ENCODE assay signal across 18 cellular contexts in genomic region chr6:139189665-139190064, GRCh38. TPM values are rescaled to one million over a fixed set of nuclear protein-coding genes. Genes with fewer than 3 reads are reported as not detected.
A peak's percentile ranks its signal among the peaks of the same experiment; 100 is the strongest.
DNase-seq lines count a peak whose midpoint lies in the region; ATAC-seq, FAIRE-seq and TF ChIP-seq lines count a peak whose summit lies in the region.
"Had no signal": no experiment of that assay in that cellular context is flagged by ENCODE, and none has a peak within 500 bp of the region (broad histone marks: within the 10 kb centered on the region; RNA-seq: fewer than 3 reads in every experiment).

No MANE protein-coding gene starts in this region.

- H3K36me3 Mint-ChIP-seq in activated naive CD8-positive, alpha-beta T cell treated with anti-CD3 and anti-CD28 coated beads, Interleukin-2, amount 50 U/mL, for 24 hours (ENCODE audit: low read depth) = peaks cover 6% of the 10 kb centered on the region

- in situ Hi-C loops in HepG2 (cut with HindIII; ENCODE audit: extremely low pct_ligation_motif_present, low pct_unique_long_range_greater_than_20kb) = no loop called here

- 44% methylated on average over 3 of the region's 3 CpGs for WGBS in HepG2 (ENCODE audit: low lambda C conversion rate)
- WGBS in right lobe of liver (ENCODE audit: insufficient coverage, low coverage, low lambda C conversion rate, missing lambda C conversion rate) = 69% methylated on average over 3 of the region's 3 CpGs

- no peaks in the 10 kb centered on the region for H3K36me3 ChIP-seq in HepG2 (replicated peaks in 1 of 2; ENCODE audit: control insufficient read depth in 1 of 2, insufficient read depth in 2 of 2, low read length in 2 of 2)
- no peaks in the 10 kb centered on the region for H3K36me3 ChIP-seq in right lobe of liver
- H3K36me3 ChIP-seq in upper lobe of right lung = no peaks in the 10 kb centered on the region

- no peak for TF ChIP-seq POLR2A in HepG2 (IDR thresholded peaks at IDR 0.05; ENCODE audit: insufficient read depth in 1 of 2, low read depth in 2 of 2, low read length in 2 of 2)
- TF ChIP-seq POLR2A in right lobe of liver (IDR thresholded peaks at IDR 0.05) = no peak

- no peak for ATAC-seq in HepG2
- ATAC-seq in right lobe of liver = no peak
- no peak for ATAC-seq in activated naive CD8-positive, alpha-beta T cell treated with anti-CD3 and anti-CD28 coated beads, Interleukin-2, amount 50 U/mL, for 24 hours
- ATAC-seq in upper lobe of right lung = no peak
- ATAC-seq: HCT116 had no signal

- H3K9me3 ChIP-seq in HepG2 (ENCODE audit: low read length) (no peaks in the 10 kb centered on the region), right lobe of liver (no peaks in the 10 kb centered on the region), upper lobe of right lung (no peaks in the 10 kb centered on the region)
- H3K9me3 ChIP-seq: Caco-2 had no signal

- H3K27ac Mint-ChIP-seq in activated naive CD8-positive, alpha-beta T cell treated with anti-CD3 and anti-CD28 coated beads, Interleukin-2, amount 50 U/mL, for 24 hours = peak overlapping the region; percentile 27
- H3K27ac Mint-ChIP-seq: B cell had no signal

- peaks cover 0 to 6% of the 10 kb centered on the region in 2 experiments; a peak in 1 of 5 replicates for H3K27me3 ChIP-seq in HepG2 (ENCODE audit: control insufficient read depth in 1 of 2, insufficient read depth in 2 of 2, low read length in 2 of 2)
- H3K27me3 ChIP-seq in right lobe of liver = no peaks in the 10 kb centered on the region
- H3K27me3 ChIP-seq in upper lobe of right lung = no peaks in the 10 kb centered on the region
- H3K27me3 ChIP-seq: BLaER1 treated with 17β-estradiol and CSF1 and Interleukin-3, amounts not matched to agents 10 nM and 100 nM had no signal

- CTCF ChIA-PET in HepG2 (lab: Yijun Ruan, JAX; ENCODE audit: low intra/inter-chr PET ratio, low total read pairs) = no interaction called here

- H3K4me3 ChIP-seq in HepG2 (replicated peaks in 1 of 3; ENCODE audit: insufficient read depth in 1 of 3, low read depth in 2 of 3, low read length in 3 of 3) = no peak overlapping the region
- H3K4me3 ChIP-seq in right lobe of liver = no peak overlapping the region
- H3K4me3 ChIP-seq in upper lobe of right lung = no peak overlapping the region
- H3K4me3 ChIP-seq: BLaER1 treated with 17β-estradiol and CSF1 and Interleukin-3, amounts not matched to agents 10 nM and 100 nM had no signal

- BruUV-seq in HepG2 (replicated peaks; lab: Mats Ljungman, UMichigan) = no TSS peak

- TF ChIP-seq CTCF in HepG2 (CRISPR knock-in tag; IDR thresholded peaks at IDR 0.05) = no peak
- no peak for TF ChIP-seq CTCF in right lobe of liver (IDR thresholded peaks at IDR 0.05)
- no peak for TF ChIP-seq CTCF in upper lobe of right lung (IDR thresholded peaks at IDR 0.05)

- no peaks in the 10 kb centered on the region for H4K20me1 ChIP-seq in HepG2 (ENCODE audit: insufficient read depth, low read length)
- H4K20me1 ChIP-seq: BLaER1 treated with 17β-estradiol and CSF1 and Interleukin-3, amounts not matched to agents 10 nM and 100 nM had no signal

- H3K4me2 ChIP-seq in HepG2 (ENCODE audit: low read depth, low read length) = no peak overlapping the region
- H3K4me2 ChIP-seq: BLaER1 treated with 17β-estradiol and CSF1 and Interleukin-3, amounts not matched to agents 10 nM and 100 nM had no signal

- H2AFZ ChIP-seq in HepG2 (ENCODE audit: low read length) = no peak overlapping the region

- DNase-seq in NCI-H526 treated with DMSO at 0.1 percent for 48 hours (lab: John Stamatoyannopoulos, UW) = peak; percentile 8
- no peak for DNase-seq in NCI-H526 (lab: John Stamatoyannopoulos, UW)
- no peak for DNase-seq in HepG2 (ENCODE audit: low spot score)
- DNase-seq in right lobe of liver = no peak
- no peak for DNase-seq in activated naive CD8-positive, alpha-beta T cell treated with anti-CD3 and anti-CD28 coated beads, Interleukin-2, amount 50 U/mL, for 24 hours
- no peak for DNase-seq in nucleus accumbens (lab: John Stamatoyannopoulos, UW)
- DNase-seq in upper lobe of right lung = no peak
- no peak for DNase-seq in Ammon's horn (ENCODE audit: low spot score)
- DNase-seq: 8988T, Caco-2, DMS79 treated with DMSO at 0.1 percent for 48 hours, GF-D8, GOT3, H7 had no signal

- H3K4me1 ChIP-seq in HepG2 (ENCODE audit: insufficient read depth, low read length) = no peaks in the 10 kb centered on the region
- no peaks in the 10 kb centered on the region for H3K4me1 ChIP-seq in right lobe of liver
- no peaks in the 10 kb centered on the region for H3K4me1 ChIP-seq in upper lobe of right lung
- H3K4me1 ChIP-seq: BLaER1 treated with 17β-estradiol and CSF1 and Interleukin-3, amounts not matched to agents 10 nM and 100 nM; Caco-2 had no signal

- no peak overlapping the region for H3K4me3 Mint-ChIP-seq in activated naive CD8-positive, alpha-beta T cell treated with anti-CD3 and anti-CD28 coated beads, Interleukin-2, amount 50 U/mL, for 24 hours
- H3K4me3 Mint-ChIP-seq: B cell had no signal

- TF ChIP-seq RAD21 in HepG2 (CRISPR knock-in tag; IDR thresholded peaks at IDR 0.05) = no peak

- no peak for FAIRE-seq in HepG2 (lab: Jason Lieb, UNC)
- FAIRE-seq: D721Med had no signal

- no peaks in the 10 kb centered on the region for H3K27me3 Mint-ChIP-seq in activated naive CD8-positive, alpha-beta T cell treated with anti-CD3 and anti-CD28 coated beads, Interleukin-2, amount 50 U/mL, for 24 hours
- H3K27me3 Mint-ChIP-seq: B cell had no signal

- H3K4me1 Mint-ChIP-seq in activated naive CD8-positive, alpha-beta T cell treated with anti-CD3 and anti-CD28 coated beads, Interleukin-2, amount 50 U/mL, for 24 hours = peaks cover 33% of the 10 kb centered on the region

- intact Hi-C loops in HepG2 (cut with micrococcal nuclease; ENCODE audit: unreplicated experiment) (no loop called here), right lobe of liver (cut with DNase I) (no loop called here), upper lobe of right lung (cut with DNase I) (no loop called here)

- peaks cover 6% of the 10 kb centered on the region for H3K9me3 Mint-ChIP-seq in activated naive CD8-positive, alpha-beta T cell treated with anti-CD3 and anti-CD28 coated beads, Interleukin-2, amount 50 U/mL, for 24 hours

- POLR2A ChIA-PET in HepG2 (lab: Yijun Ruan, JAX) = no interaction called here

- H3K9ac ChIP-seq in HepG2 (ENCODE audit: insufficient read depth, low read depth, low read length) = no peak overlapping the region
- H3K9ac ChIP-seq: BLaER1 treated with 17β-estradiol and CSF1 and Interleukin-3, amounts not matched to agents 10 nM and 100 nM had no signal

- no peaks in the 10 kb centered on the region for H3K79me2 ChIP-seq in HepG2 (ENCODE audit: insufficient read depth, low read length)

- no peak for TF ChIP-seq EP300 in HepG2 (IDR thresholded peaks at IDR 0.05; ENCODE audit: low read depth in 2 of 2, low read length in 2 of 2)
- TF ChIP-seq EP300 in HepG2 (CRISPR knock-in tag; IDR thresholded peaks at IDR 0.05; ENCODE audit: borderline replicate concordance) = no peak

- H3K27ac ChIP-seq in HepG2 (ENCODE audit: extremely low read length, insufficient read depth, low read length) (no peak overlapping the region), right lobe of liver (no peak overlapping the region), upper lobe of right lung (no peak overlapping the region)
- H3K27ac ChIP-seq: BLaER1 treated with 17β-estradiol and CSF1 and Interleukin-3, amounts not matched to agents 10 nM and 100 nM had no signal

TF ChIP-seq in HepG2, 621 proteins besides CTCF, POLR2A, EP300 and RAD21 (continues in another document):
- no peak for TF ChIP-seq TMF1 (CRISPR knock-in tag; IDR thresholded peaks at IDR 0.05; ENCODE audit: low read depth)

RNA-seq across cellular contexts. Expression of gene HECA, which starts 54.8 kb away (rescaled TPM):
- total RNA-seq in HepG2 (2016; rRNA removed; fragmentation: Illumina TruSeq; extraction: Trizol) (0.15 and 0.18 TPM in 2 replicates), right lobe of liver (10 to 100 TPM in 4 of 6 experiments, 1 to 10 TPM in 2; 6.8 to 12.2 (median 11.0) TPM), upper lobe of right lung (48.9 TPM)
- 0.10 TPM in 1 of 2 replicates, not detected in the other for total RNA-seq in HepG2 (2016; cell fraction: cytosol; rRNA removed; fragmentation: Illumina TruSeq; extraction: Trizol; ENCODE audit: low read depth)
- total RNA-seq in HepG2 (2016; cell fraction: insoluble cytoplasmic fraction; rRNA removed; fragmentation: Illumina TruSeq; extraction: Trizol) = 0.13 and 0.17 TPM in 2 replicates
- 0.09 and 0.10 TPM in 2 replicates for total RNA-seq in HepG2 (2016; cell fraction: membrane; rRNA removed; fragmentation: Illumina TruSeq; extraction: Trizol)
- 0.13 and 0.16 TPM in 2 replicates for total RNA-seq in HepG2 (2016; cell fraction: nucleus; rRNA removed; fragmentation: Illumina TruSeq; extraction: Trizol)
- 0.49 and 0.68 TPM in 2 replicates for polyA plus RNA-seq in HepG2 (2011; rRNA removed)
- polyA plus RNA-seq in HepG2 (2011; cell fraction: cytosol; rRNA removed) = 0.25 and 0.47 TPM in 2 replicates
- polyA plus RNA-seq in HepG2 (2011; cell fraction: nucleus; rRNA removed) = 0.35 and 0.52 TPM in 2 replicates
- polyA plus RNA-seq in HepG2 (2012) = 0.87 and 1.8 TPM in 2 replicates
- polyA plus RNA-seq in HepG2 (2016; cell fraction: cytosol; fragmentation: Illumina TruSeq; extraction: Trizol; ENCODE audit: low read depth) = not detected in 2 replicates
- polyA plus RNA-seq in HepG2 (2016; cell fraction: insoluble cytoplasmic fraction; fragmentation: Illumina TruSeq; extraction: Trizol; ENCODE audit: low read depth) = 0.13 and 0.22 TPM in 2 replicates
- 0.03 and 0.08 TPM in 2 replicates for polyA plus RNA-seq in HepG2 (2016; cell fraction: membrane; fragmentation: Illumina TruSeq; extraction: Trizol; ENCODE audit: low read depth)
- 0.12 and 0.15 TPM in 2 replicates for polyA plus RNA-seq in HepG2 (2016; cell fraction: nucleus; fragmentation: Illumina TruSeq; extraction: Trizol; ENCODE audit: insufficient read depth, low read depth)
- polyA minus RNA-seq in HepG2 (2011; rRNA and poly(A)+ RNA removed; ENCODE audit: low replicate concordance) = 1.0 and 7.6 TPM in 2 replicates
- polyA minus RNA-seq in HepG2 (2011; cell fraction: cytosol; rRNA and poly(A)+ RNA removed) = 0.70 and 1.2 TPM in 2 replicates
- polyA minus RNA-seq in HepG2 (2011; cell fraction: nucleus; rRNA and poly(A)+ RNA removed) = 0.77 and 1.4 TPM in 2 replicates

Comparison
In these comparisons a context has a peak if more than half of its experiments do, and no peak if none do; other contexts are left out.
1. RNA of gene HECA, which starts 54.8 kb away (total RNA-seq): 48.9 TPM in upper lobe of right lung (single experiment) and 6.8 to 12.2 TPM in right lobe of liver; 0.09 to 0.18 TPM in HepG2; every median in the first group is over 4 times any median in the second.